In genomic region chr5:149706158-149706557, GRCh38 we compare ENCODE assay signal across 29 cellular contexts.
"Had no signal": no experiment of that assay in that cellular context is flagged by ENCODE, and none has a peak within 500 bp of the region (broad histone marks: within the 10 kb centered on the region; RNA-seq: fewer than 3 reads in every experiment).

No MANE protein-coding gene starts in this region.

- H3K27ac ChIP-seq: colonic mucosa, coronary artery, dorsolateral prefrontal cortex, epithelial cell of prostate, esophagus muscularis mucosa, esophagus squamous epithelium, foreskin keratinocyte, gastrocnemius medialis, gastroesophageal sphincter, heart left ventricle, heart right ventricle had no signal

- H3K27ac Mint-ChIP-seq: dendritic cell treated with granulocyte-macrophage colony-stimulating factor and Interleukin-4, amounts not matched to agents 40 ng/mL and 50 ng/mL, for 4 days; effector memory CD8-positive, alpha-beta T cell; endodermal cell had no signal

- H3K27me3 ChIP-seq: colonic mucosa, esophagus muscularis mucosa, gastrocnemius medialis, heart right ventricle had no signal

- H3K36me3 ChIP-seq: colonic mucosa, esophagus muscularis mucosa, esophagus squamous epithelium, gastrocnemius medialis, gastroesophageal sphincter, heart left ventricle, heart right ventricle had no signal

- DNase-seq: colonic mucosa; cortex of kidney; dermis blood vessel endothelial cell; dorsolateral prefrontal cortex; effector CD4-positive, alpha-beta T cell; effector CD8-positive, alpha-beta T cell; effector memory CD4-positive, alpha-beta T cell; effector memory CD8-positive, alpha-beta T cell; endodermal cell; erythroblast; esophagus squamous epithelium; foreskin fibroblast; foreskin keratinocyte; foreskin melanocyte; gastrocnemius medialis; glutamatergic neuron; head of caudate nucleus; heart left ventricle; heart right ventricle had no signal

- H3K9me3 Mint-ChIP-seq: dendritic cell treated with granulocyte-macrophage colony-stimulating factor and Interleukin-4, amounts not matched to agents 40 ng/mL and 50 ng/mL, for 4 days; effector memory CD8-positive, alpha-beta T cell; endodermal cell had no signal

- H3K9me3 ChIP-seq: colonic mucosa, esophagus muscularis mucosa, esophagus squamous epithelium, gastrocnemius medialis, gastroesophageal sphincter, heart left ventricle, heart right ventricle had no signal

- FAIRE-seq: colon, endometrium, endothelial cell of umbilical vein, frontal cortex had no signal

- ATAC-seq: effector memory CD8-positive, alpha-beta T cell; esophagus mucosa; foreskin keratinocyte; gastrocnemius medialis; gastroesophageal sphincter; heart left ventricle; heart right ventricle had no signal

- H3K4me3 Mint-ChIP-seq: dendritic cell treated with granulocyte-macrophage colony-stimulating factor and Interleukin-4, amounts not matched to agents 40 ng/mL and 50 ng/mL, for 4 days; effector memory CD8-positive, alpha-beta T cell; endodermal cell had no signal

- H3K4me1 ChIP-seq: colonic mucosa, esophagus muscularis mucosa, esophagus squamous epithelium, foreskin keratinocyte, gastrocnemius medialis, gastroesophageal sphincter, heart left ventricle had no signal

- H3K4me3 ChIP-seq: colonic mucosa, coronary artery, dorsolateral prefrontal cortex, esophagus muscularis mucosa, esophagus squamous epithelium, gastrocnemius medialis, gastroesophageal sphincter, heart left ventricle, heart right ventricle had no signal
